Comparison of ENCODE assay signal across 19 cellular contexts in the genomic region with DNA sequence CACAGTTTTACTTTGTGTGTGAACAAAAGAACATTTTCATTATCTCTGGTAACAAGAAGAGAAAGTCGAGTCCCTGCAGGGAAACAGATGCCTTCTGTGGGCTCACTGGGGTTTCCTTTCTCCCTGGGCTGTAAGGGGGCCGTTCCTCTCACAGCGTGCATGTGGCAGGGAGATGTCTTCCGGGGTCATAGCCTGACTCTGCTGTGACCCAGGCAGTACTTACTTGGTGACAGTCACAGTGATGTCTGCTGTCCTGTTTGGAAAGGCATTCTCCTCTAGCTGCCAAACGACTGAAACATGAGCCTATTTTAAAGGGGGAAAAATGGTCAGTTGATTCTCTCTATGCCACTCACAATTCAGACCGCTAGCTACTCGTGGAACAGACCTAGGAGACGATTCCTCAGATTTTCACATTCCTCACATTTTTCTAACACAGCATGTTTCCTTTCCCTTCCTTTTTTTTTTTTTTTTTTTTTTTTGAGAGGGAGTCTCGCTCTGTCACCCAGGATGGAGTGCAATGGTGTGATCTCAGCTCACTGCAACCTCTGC. TPM values are rescaled to one million over a fixed set of nuclear protein-coding genes. Genes with fewer than 3 reads are reported as not detected.
DNase-seq lines count a peak whose midpoint lies in the region; ATAC-seq and TF ChIP-seq lines count a peak whose summit lies in the region.
"Had no signal": no experiment of that assay in that cellular context is flagged by ENCODE, and none has a peak within 500 bp of the region (broad histone marks: within the 10 kb centered on the region; RNA-seq: fewer than 3 reads in every experiment).

No MANE protein-coding gene starts in this region.

- H4K8ac ChIP-seq in mesendoderm (ENCODE audit: low read depth, low read length): no peak overlapping the region

- H3K4me3 Mint-ChIP-seq in chondrocyte (ENCODE audit: unreplicated experiment): peak overlapping the region; percentile 56
- H3K4me3 Mint-ChIP-seq in activated T-cell treated with anti-CD3 and anti-CD28 coated beads, Interleukin-2, amount 50 U/mL, for 72 hours: no peak overlapping the region
- H3K4me3 Mint-ChIP-seq: T-helper 2 cell treated with Interferon-gamma antibody and Interleukin-4, amounts not matched to agents 5 μg/mL and 100 μg/mL, for 36 hours had no signal

- no peak overlapping the region for H4K5ac ChIP-seq in mesendoderm (ENCODE audit: low read length)

- H3K27me3 Mint-ChIP-seq in chondrocyte (ENCODE audit: low read depth): no peaks in the 10 kb centered on the region
- no peaks in the 10 kb centered on the region for H3K27me3 Mint-ChIP-seq in activated T-cell treated with anti-CD3 and anti-CD28 coated beads, Interleukin-2, amount 50 U/mL, for 72 hours (ENCODE audit: low read depth)

- peak overlapping the region; percentile 94 for H3K27ac Mint-ChIP-seq in chondrocyte (ENCODE audit: unreplicated experiment)
- H3K27ac Mint-ChIP-seq in activated T-cell treated with anti-CD3 and anti-CD28 coated beads, Interleukin-2, amount 50 U/mL, for 72 hours: no peak overlapping the region
- H3K27ac Mint-ChIP-seq: T-helper 2 cell treated with Interferon-gamma antibody and Interleukin-4, amounts not matched to agents 5 μg/mL and 100 μg/mL, for 36 hours had no signal

- H3K4me2 ChIP-seq in mesendoderm (ENCODE audit: low read length): no peak overlapping the region

- H3K36me3 ChIP-seq in HEK293 (ENCODE audit: control insufficient read depth in 2 of 2, insufficient read depth in 1 of 2, low read length in 2 of 2) (peaks cover 24 to 26% of the 10 kb centered on the region in 2 experiments), mesendoderm (ENCODE audit: control insufficient read depth, insufficient read depth, low read length) (peaks cover 6% of the 10 kb centered on the region)
- H3K36me3 ChIP-seq: breast epithelium, upper lobe of left lung had no signal

- WGBS in mesendoderm (ENCODE audit: extremely low coverage, insufficient coverage, low lambda C conversion rate): no CpG with 5 or more reads among the region's 9 CpGs

- H3K9ac ChIP-seq in mesendoderm (ENCODE audit: low read length): no peak overlapping the region
- H3K9ac ChIP-seq: parathyroid adenoma had no signal

- H2BK120ac ChIP-seq in mesendoderm (ENCODE audit: low read depth, low read length): no peak overlapping the region

- DNase-seq in AG04450 (ENCODE audit: low read depth, low spot score): no peak
- DNase-seq in chondrocyte (ENCODE audit: low spot score): no peak
- peak; percentile 67 for DNase-seq in mesendoderm
- no peak for DNase-seq in activated T-cell treated with anti-CD3 and anti-CD28 coated beads, Interleukin-2, amount 50 U/mL, for 72 hours
- DNase-seq in HCEC 1CT: no peak
- DNase-seq: activated CD4-positive, alpha-beta T cell treated with anti-CD3 and anti-CD28 coated beads, Interleukin-2, amount 50 U/mL, for 4 hours; AML-193; DMS153; mammary epithelial cell; NCI-H1436 treated with DMSO at 0.1 percent for 48 hours; NCI-H524; upper lobe of left lung had no signal

- H2AK5ac ChIP-seq in mesendoderm (ENCODE audit: low read length): no peak overlapping the region

- ATAC-seq in activated T-cell treated with anti-CD3 and anti-CD28 coated beads, Interleukin-2, amount 50 U/mL, for 72 hours (replicated peaks in 1 of 2): no peak
- ATAC-seq in GM21528 (IDR thresholded peaks at IDR 0.05; ENCODE audit: low FRiP score, unreplicated experiment) (no peak), HG03039 (IDR thresholded peaks at IDR 0.05; ENCODE audit: unreplicated experiment) (no peak)

- CTCF ChIA-PET in AG04450 (lab: Charles Lee): interaction anchor here (1.3 to 4.6 kb wide), 2 partner anchors 8 to 97 kb away, joined by 4 to 18 read pairs; a partner anchor contains a TSS
- CTCF ChIA-PET in HEK293 (lab: Yijun Ruan, JAX): interaction anchor here (0.7 to 1.7 kb wide), 2 partner anchors 97 to 344 kb away, joined by 3 to 4 read pairs; no protein-coding TSS in a partner anchor

- H3K79me2 ChIP-seq in mesendoderm (ENCODE audit: control insufficient read depth, insufficient read depth, low read length): peaks cover 8% of the 10 kb centered on the region
- H3K79me2 ChIP-seq: parathyroid adenoma had no signal

- H3K56ac ChIP-seq in mesendoderm (ENCODE audit: low read length): peak overlapping the region; percentile 15

- no peak overlapping the region for H3K18ac ChIP-seq in mesendoderm (ENCODE audit: low read length)

- H3K4me1 ChIP-seq in HEK293 (ENCODE audit: control insufficient read depth, insufficient read depth, low read length) (no peaks in the 10 kb centered on the region), mesendoderm (ENCODE audit: control insufficient read depth, low read depth, low read length) (peaks cover 3% of the 10 kb centered on the region)
- H3K4me1 ChIP-seq: breast epithelium, parathyroid adenoma had no signal

- no peak overlapping the region for H3K23ac ChIP-seq in mesendoderm (ENCODE audit: low read length)

- no peak overlapping the region for H2BK5ac ChIP-seq in mesendoderm (ENCODE audit: low read length)

- no peak overlapping the region for H3K4ac ChIP-seq in mesendoderm (ENCODE audit: low read depth, low read length)

- H3K79me1 ChIP-seq in mesendoderm (ENCODE audit: low read length): peaks cover 9% of the 10 kb centered on the region

- POLR2A ChIA-PET in AG04450 (lab: Yijun Ruan, JAX) (interaction anchor here (0.6 to 0.7 kb wide), 3 partner anchors 64 to 379 kb away, joined by 4 read pairs; no protein-coding TSS in a partner anchor), HEK293 (lab: Yijun Ruan, JAX) (interaction anchor here (0.6 to 1.1 kb wide), 2 partner anchors 24 to 116 kb away, joined by 3 read pairs; no protein-coding TSS in a partner anchor)

- H2BK15ac ChIP-seq in mesendoderm (replicated peaks; ENCODE audit: low read depth): no peak overlapping the region

- H3K4me1 Mint-ChIP-seq in chondrocyte (ENCODE audit: low read depth): peaks cover 39% of the 10 kb centered on the region
- H3K4me1 Mint-ChIP-seq in activated T-cell treated with anti-CD3 and anti-CD28 coated beads, Interleukin-2, amount 50 U/mL, for 72 hours (ENCODE audit: low read depth): peaks cover 15% of the 10 kb centered on the region

- H3K27me3 ChIP-seq in AG04450 (ENCODE audit: control insufficient read depth, insufficient read depth, low read length): no peaks in the 10 kb centered on the region
- H3K27me3 ChIP-seq in mesendoderm (ENCODE audit: insufficient read depth, low read length, poor library complexity): no peaks in the 10 kb centered on the region
- H3K27me3 ChIP-seq: breast epithelium, upper lobe of left lung had no signal

- no peaks in the 10 kb centered on the region for H3K9me3 Mint-ChIP-seq in chondrocyte (ENCODE audit: low read depth)
- H3K9me3 Mint-ChIP-seq in activated T-cell treated with anti-CD3 and anti-CD28 coated beads, Interleukin-2, amount 50 U/mL, for 72 hours: no peaks in the 10 kb centered on the region
- H3K9me3 Mint-ChIP-seq: T-helper 2 cell treated with Interferon-gamma antibody and Interleukin-4, amounts not matched to agents 5 μg/mL and 100 μg/mL, for 36 hours had no signal

- no peak overlapping the region for H3K4me3 ChIP-seq in AG04450 (ENCODE audit: low read depth, low read length)
- H3K4me3 ChIP-seq in HEK293 (ENCODE audit: low read depth, low read length): no peak overlapping the region
- no peak overlapping the region for H3K4me3 ChIP-seq in mesendoderm (ENCODE audit: low read length)
- H3K4me3 ChIP-seq: breast epithelium, upper lobe of left lung had no signal

- no peak for TF ChIP-seq CTCF in AG04450 (IDR thresholded peaks at IDR 0.05; ENCODE audit: low read depth, low read length)
- no peak for TF ChIP-seq CTCF in HEK293 (tag by site-specific recombination; IDR thresholded peaks at IDR 0.05)
- no peak for TF ChIP-seq CTCF in chondrocyte (IDR thresholded peaks at IDR 0.05)

- H3K9me3 ChIP-seq in AG04450 (ENCODE audit: control insufficient read depth, insufficient read depth, low read length) (no peaks in the 10 kb centered on the region), HEK293 (ENCODE audit: control insufficient read depth, insufficient read depth, low read depth, low read length) (no peaks in the 10 kb centered on the region)
- H3K9me3 ChIP-seq: breast epithelium, upper lobe of left lung had no signal

- peak overlapping the region; percentile 23 for H3K27ac ChIP-seq in AG04450 (ENCODE audit: low read depth, low read length)
- H3K27ac ChIP-seq in HEK293 (ENCODE audit: extremely low read depth, low read depth, low read length): no peak overlapping the region
- H3K27ac ChIP-seq in mesendoderm (ENCODE audit: low read depth, low read length): no peak overlapping the region
- H3K27ac ChIP-seq: breast epithelium, epithelial cell of prostate, parathyroid adenoma, upper lobe of left lung had no signal

- no peaks in the 10 kb centered on the region for H3K36me3 Mint-ChIP-seq in chondrocyte (ENCODE audit: low read depth)
- H3K36me3 Mint-ChIP-seq in activated T-cell treated with anti-CD3 and anti-CD28 coated beads, Interleukin-2, amount 50 U/mL, for 72 hours (ENCODE audit: insufficient read depth in 2 of 2): peaks cover 6 to 16% of the 10 kb centered on the region in 2 donors

RNA-seq across cellular contexts. Expression of a gene that starts 7.3 kb away (rescaled TPM):
- polyA plus RNA-seq in AG04450 (2011; rRNA removed): 1.3 and 1.6 TPM in 2 replicates
- 2.3 and 3.3 TPM in 2 replicates for polyA minus RNA-seq in AG04450 (2011; rRNA and poly(A)+ RNA removed)
- total RNA-seq in chondrocyte: 2.1 to 2.6 TPM (median 2.2 TPM) in 3 replicates
- 13.2 TPM for polyA plus RNA-seq in mesendoderm (2013, experiment 1 of 2)
- 12.8 TPM for polyA plus RNA-seq in mesendoderm (2013, experiment 2 of 2)
- total RNA-seq in activated T-cell treated with anti-CD3 and anti-CD28 coated beads, Interleukin-2, amount 50 U/mL, for 72 hours: 10 to 100 TPM; 23.2 to 25.7 TPM

RNA-seq across cellular contexts. Expression of a gene that starts 35.0 kb away (rescaled TPM):
- polyA plus RNA-seq in AG04450 (2011; rRNA removed): 4.5 and 6.4 TPM in 2 replicates
- 4.5 and 5.7 TPM in 2 replicates for polyA minus RNA-seq in AG04450 (2011; rRNA and poly(A)+ RNA removed)
- total RNA-seq in chondrocyte: 0.18 to 1.1 TPM (median 0.30 TPM) in 3 replicates
- 1.2 TPM for polyA plus RNA-seq in mesendoderm (2013, experiment 1 of 2)
- 1.1 TPM for polyA plus RNA-seq in mesendoderm (2013, experiment 2 of 2)
- total RNA-seq in activated T-cell treated with anti-CD3 and anti-CD28 coated beads, Interleukin-2, amount 50 U/mL, for 72 hours: 10 to 100 TPM; 46.5 to 60.1 TPM

Comparison
In these comparisons a context has a peak if more than half of its experiments do, and no peak if none do; other contexts are left out.
1. RNA of a gene that starts 35.0 kb away (total RNA-seq): 46.5 to 60.1 TPM in activated T-cell treated with anti-CD3 and anti-CD28 coated beads, Interleukin-2, amount 50 U/mL, for 72 hours; 0.18 to 1.1 TPM in chondrocyte; every median in the first group is over 10 times any median in the second.